12 cellular contexts compared by ENCODE assay signal in genomic region chr12:26512213-26512612, GRCh38.
DNase-seq lines count a peak whose midpoint lies in the region; TF ChIP-seq lines count a peak whose summit lies in the region.
"Had no signal": no experiment of that assay in that cellular context is flagged by ENCODE, and none has a peak within 500 bp of the region (broad histone marks: within the 10 kb centered on the region; RNA-seq: fewer than 3 reads in every experiment).

No MANE protein-coding gene starts in this region.

- H2AK5ac ChIP-seq in mesendoderm (ENCODE audit: low read length) = no peak overlapping the region

- H2BK5ac ChIP-seq in mesendoderm (ENCODE audit: low read length) = no peak overlapping the region

- intact Hi-C loops in ascending aorta (cut with DNase I) (no loop called here), transverse colon (cut with DNase I; ENCODE audit: low total_unique reads) (no loop called here)

- no peak overlapping the region for H3K4me3 Mint-ChIP-seq in endodermal cell
- H3K4me3 Mint-ChIP-seq: CD8-positive, alpha-beta memory T cell had no signal

- H3K9me3 Mint-ChIP-seq in endodermal cell = no peaks in the 10 kb centered on the region

- H3K56ac ChIP-seq in mesendoderm (ENCODE audit: low read length) = no peak overlapping the region

- peaks cover 30% of the 10 kb centered on the region for H3K4me1 Mint-ChIP-seq in endodermal cell

- H3K4me1 ChIP-seq in endodermal cell (ENCODE audit: control insufficient read depth, insufficient read depth, low read length) = no peaks in the 10 kb centered on the region
- peaks cover 3% of the 10 kb centered on the region for H3K4me1 ChIP-seq in mesendoderm (ENCODE audit: control insufficient read depth, low read depth, low read length)
- H3K4me1 ChIP-seq in ascending aorta = no peaks in the 10 kb centered on the region
- H3K4me1 ChIP-seq in transverse colon = no peaks in the 10 kb centered on the region
- H3K4me1 ChIP-seq: BLaER1 had no signal

- H3K23ac ChIP-seq in mesendoderm (ENCODE audit: low read length) = no peak overlapping the region

- H3K27ac ChIP-seq in endodermal cell (ENCODE audit: low read depth, low read length) (no peak overlapping the region), mesendoderm (ENCODE audit: low read depth, low read length) (no peak overlapping the region), ascending aorta (no peak overlapping the region), transverse colon (no peak overlapping the region)
- H3K27ac ChIP-seq: BLaER1, HL-60 had no signal

- no peak for TF ChIP-seq EP300 in transverse colon (IDR thresholded peaks at IDR 0.05; ENCODE audit: low read depth)

- no peaks in the 10 kb centered on the region for H3K36me3 Mint-ChIP-seq in endodermal cell (ENCODE audit: low read depth)

- H2BK120ac ChIP-seq in mesendoderm (ENCODE audit: low read depth, low read length) = no peak overlapping the region

- peak; percentile 28 for DNase-seq in NCI-H748 (lab: John Stamatoyannopoulos, UW; ENCODE audit: unreplicated experiment)
- no peak for DNase-seq in NCI-H748 treated with DMSO at 0.1 percent for 48 hours (lab: John Stamatoyannopoulos, UW)
- DNase-seq in endodermal cell = no peak
- peak; percentile 10 for DNase-seq in mesendoderm
- no peak for DNase-seq in occipital lobe (lab: John Stamatoyannopoulos, UW)
- no peak for DNase-seq in ascending aorta (ENCODE audit: low spot score in 2 of 2)
- DNase-seq in transverse colon = no peak
- DNase-seq: 8988T; AML-193; CD8-positive, alpha-beta memory T cell had no signal

- H3K36me3 ChIP-seq in endodermal cell (ENCODE audit: control insufficient read depth, insufficient read depth, low read length) = no peaks in the 10 kb centered on the region
- no peaks in the 10 kb centered on the region for H3K36me3 ChIP-seq in mesendoderm (ENCODE audit: control insufficient read depth, insufficient read depth, low read length)
- H3K36me3 ChIP-seq in ascending aorta = no peaks in the 10 kb centered on the region
- H3K36me3 ChIP-seq in transverse colon = no peaks in the 10 kb centered on the region
- H3K36me3 ChIP-seq: BLaER1 had no signal

- no peak overlapping the region for H3K18ac ChIP-seq in mesendoderm (ENCODE audit: low read length)

- H3K4me2 ChIP-seq in mesendoderm (ENCODE audit: low read length) = no peak overlapping the region
- H3K4me2 ChIP-seq: BLaER1 had no signal

- H4K5ac ChIP-seq in mesendoderm (ENCODE audit: low read length) = no peak overlapping the region

- H3K27me3 ChIP-seq in endodermal cell (ENCODE audit: control insufficient read depth, insufficient read depth, low read length, poor library complexity, severe bottlenecking) = no peaks in the 10 kb centered on the region
- no peaks in the 10 kb centered on the region for H3K27me3 ChIP-seq in mesendoderm (ENCODE audit: insufficient read depth, low read length, poor library complexity)
- H3K27me3 ChIP-seq in ascending aorta = no peaks in the 10 kb centered on the region
- no peaks in the 10 kb centered on the region for H3K27me3 ChIP-seq in transverse colon
- H3K27me3 ChIP-seq: BLaER1 had no signal

- no peak overlapping the region for H3K4ac ChIP-seq in mesendoderm (ENCODE audit: low read depth, low read length)

- no peaks in the 10 kb centered on the region for H3K79me2 ChIP-seq in mesendoderm (ENCODE audit: control insufficient read depth, insufficient read depth, low read length)

- H3K4me3 ChIP-seq in endodermal cell (ENCODE audit: low read length) (no peak overlapping the region), mesendoderm (ENCODE audit: low read length) (no peak overlapping the region), ascending aorta (no peak overlapping the region), transverse colon (no peak overlapping the region)
- H3K4me3 ChIP-seq: BLaER1 had no signal

- H2BK15ac ChIP-seq in mesendoderm (replicated peaks; ENCODE audit: low read depth) = no peak overlapping the region

- peak overlapping the region; percentile 41 for H3K27ac Mint-ChIP-seq in endodermal cell

- no peak for TF ChIP-seq CTCF in endodermal cell (conservative IDR thresholded peaks at IDR 0.05)
- no peak for TF ChIP-seq CTCF in ascending aorta (IDR thresholded peaks at IDR 0.05)
- TF ChIP-seq CTCF in transverse colon (IDR thresholded peaks at IDR 0.05) = no peak

- H3K79me1 ChIP-seq in mesendoderm (ENCODE audit: low read length) = no peaks in the 10 kb centered on the region

- H3K9me3 ChIP-seq in endodermal cell (ENCODE audit: control insufficient read depth, low read length) (no peaks in the 10 kb centered on the region), ascending aorta (no peaks in the 10 kb centered on the region), transverse colon (no peaks in the 10 kb centered on the region)
- H3K9me3 ChIP-seq: BLaER1 had no signal

- no peak for TF ChIP-seq POLR2A in transverse colon (IDR thresholded peaks at IDR 0.05)

- in situ Hi-C loops in transverse colon (cut with MboI; ENCODE audit: low pct_ligation_motif_present in 1 of 4, low pct_unique_long_range_greater_than_20kb in 1 of 4, low sequenced_read_pairs in 3 of 4) = no loop called here

- 77 to 87% methylated on average over 3 of the region's 3 CpGs for WGBS in endodermal cell (ENCODE audit: insufficient coverage in 1 of 2, insufficient read length in 1 of 2), 2 experiments
- WGBS in mesendoderm (ENCODE audit: extremely low coverage, insufficient coverage, low lambda C conversion rate) = no CpG with 5 or more reads among the region's 3 CpGs
- WGBS in transverse colon (ENCODE audit: low coverage in 1 of 2), 2 donors = 79 to 86% methylated on average over 3 of the region's 3 CpGs

- H3K27me3 Mint-ChIP-seq in endodermal cell (ENCODE audit: insufficient read depth) = no peaks in the 10 kb centered on the region
- H3K27me3 Mint-ChIP-seq: CD8-positive, alpha-beta memory T cell had no signal

- no peak overlapping the region for H3K9ac ChIP-seq in endodermal cell (ENCODE audit: extremely low read depth, low read length, poor library complexity, severe bottlenecking)
- no peak overlapping the region for H3K9ac ChIP-seq in mesendoderm (ENCODE audit: low read length)
- H3K9ac ChIP-seq: BLaER1 had no signal

- no peak overlapping the region for H4K8ac ChIP-seq in mesendoderm (ENCODE audit: low read depth, low read length)

Comparison
In these comparisons a context has a peak if more than half of its experiments do, and no peak if none do; other contexts are left out.
1. DNase-seq: peak in NCI-H748 (single experiment) and mesendoderm (single experiment); none in NCI-H748 treated with DMSO at 0.1 percent for 48 hours (single experiment), endodermal cell (single experiment), occipital lobe (single experiment), ascending aorta (0 of 2) and transverse colon (single experiment).